ENCODE assay signal across 19 cellular contexts in the genomic region with DNA sequence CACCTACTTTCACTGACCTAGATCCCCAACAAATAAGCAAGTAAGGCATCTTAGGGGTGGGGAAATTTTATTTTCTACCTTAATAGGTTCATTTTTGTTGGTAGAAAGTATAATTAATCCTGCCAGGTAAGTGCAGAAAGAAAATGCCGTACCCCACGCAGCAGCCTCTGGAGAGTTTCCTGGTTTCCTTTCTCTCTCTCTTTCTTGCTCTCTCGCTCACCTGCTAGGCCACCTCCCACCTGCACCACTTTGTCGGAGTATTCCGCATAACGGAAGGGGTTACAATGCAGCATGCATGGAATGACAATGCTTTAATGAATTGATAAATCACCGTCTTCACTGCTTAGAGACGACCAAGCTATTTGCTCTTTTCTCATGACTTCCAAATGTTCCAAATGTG.
DNase-seq lines count a peak whose midpoint lies in the region; ATAC-seq, FAIRE-seq and TF ChIP-seq lines count a peak whose summit lies in the region.
"Had no signal": no experiment of that assay in that cellular context is flagged by ENCODE, and none has a peak within 500 bp of the region (broad histone marks: within the 10 kb centered on the region; RNA-seq: fewer than 3 reads in every experiment).

No MANE protein-coding gene starts in this region.

- ATAC-seq in heart right ventricle (no peak), GM19035 (IDR thresholded peaks at IDR 0.05; ENCODE audit: unreplicated experiment) (no peak)
- ATAC-seq: A549, K562 had no signal

- peaks cover 12% of the 10 kb centered on the region for H3K4me1 Mint-ChIP-seq in Caco-2 (ENCODE audit: low read depth, unreplicated experiment)

- H3K27ac ChIP-seq in cingulate gyrus (ENCODE audit: low read depth, low read length), result peak overlapping the region; percentile 56
- H3K27ac ChIP-seq in esophagus muscularis mucosa (replicated peaks in 1 of 4), result no peak overlapping the region
- H3K27ac ChIP-seq in heart right ventricle, result no peak overlapping the region
- H3K27ac ChIP-seq: 22Rv1, A549, C4-2B, HL-60 had no signal

- H3K27me3 Mint-ChIP-seq in Caco-2 (ENCODE audit: insufficient read depth, unreplicated experiment), result no peaks in the 10 kb centered on the region
- H3K27me3 Mint-ChIP-seq: CD4-positive, alpha-beta T cell had no signal

- H3K4me3 ChIP-seq in Caco-2 (ENCODE audit: low read depth, low read length), result no peak overlapping the region
- no peak overlapping the region for H3K4me3 ChIP-seq in esophagus muscularis mucosa
- no peak overlapping the region for H3K4me3 ChIP-seq in heart right ventricle
- H3K4me3 ChIP-seq: A549, HAP-1, K562 had no signal

- POLR2A ChIA-PET in Caco-2 (lab: Charles Lee), result no interaction called here

- H3K36me3 Mint-ChIP-seq in Caco-2 (ENCODE audit: insufficient read depth, unreplicated experiment), result peaks cover 4% of the 10 kb centered on the region

- WGBS in esophagus muscularis mucosa, result 71% methylated on average over 8 of the region's 8 CpGs
- WGBS in heart right ventricle, 2 donors, result 77 to 78% methylated on average over 8 of the region's 8 CpGs

- intact Hi-C loops in Caco-2 (cut with micrococcal nuclease; ENCODE audit: unreplicated experiment) (no loop called here), esophagus muscularis mucosa (cut with DNase I) (no loop called here), heart right ventricle (cut with DNase I) (no loop called here)

- TF ChIP-seq CTCF in Caco-2 (IDR thresholded peaks at IDR 0.05; ENCODE audit: insufficient read depth in 1 of 2, low read depth in 1 of 2, low read length in 1 of 2, severe bottlenecking in 1 of 2, unreplicated experiment in 1 of 2) (no peak), esophagus muscularis mucosa (IDR thresholded peaks at IDR 0.05) (no peak), heart right ventricle (IDR thresholded peaks at IDR 0.05) (no peak)

- peak; percentile 37 for FAIRE-seq in urothelium cell line (lab: Jason Lieb, UNC)
- FAIRE-seq: A549, K562 had no signal

- in situ Hi-C loops in KBM-7 (cut with MboI; ENCODE audit: low pct_unique_long_range_greater_than_20kb, low sequenced_read_pairs), result no loop called here

- no peaks in the 10 kb centered on the region for H3K9me3 ChIP-seq in Caco-2
- no peaks in the 10 kb centered on the region for H3K9me3 ChIP-seq in esophagus muscularis mucosa
- no peaks in the 10 kb centered on the region for H3K9me3 ChIP-seq in heart right ventricle
- H3K9me3 ChIP-seq: A549, HAP-1 had no signal

- no peaks in the 10 kb centered on the region for H3K9me3 Mint-ChIP-seq in Caco-2 (ENCODE audit: unreplicated experiment)
- H3K9me3 Mint-ChIP-seq: CD4-positive, alpha-beta T cell had no signal

- no peak overlapping the region for H3K4me3 Mint-ChIP-seq in Caco-2 (ENCODE audit: unreplicated experiment)
- H3K4me3 Mint-ChIP-seq: CD4-positive, alpha-beta T cell had no signal

- CTCF ChIA-PET in Caco-2 (lab: Charles Lee), result no interaction called here

- no peaks in the 10 kb centered on the region for H3K27me3 ChIP-seq in Caco-2 (replicated peaks; ENCODE audit: control insufficient read depth, insufficient read depth, low read length)
- H3K27me3 ChIP-seq in esophagus muscularis mucosa, result no peaks in the 10 kb centered on the region
- H3K27me3 ChIP-seq in heart right ventricle, result no peaks in the 10 kb centered on the region

- H3K27ac Mint-ChIP-seq in Caco-2 (ENCODE audit: unreplicated experiment), result peak overlapping the region; percentile 43
- H3K27ac Mint-ChIP-seq: CD4-positive, alpha-beta T cell had no signal

- BruUV-seq in Caco-2 (replicated peaks; lab: Mats Ljungman, UMichigan), result no TSS peak

- no peak for TF ChIP-seq POLR2A in esophagus muscularis mucosa (IDR thresholded peaks at IDR 0.05; ENCODE audit: low read depth)

- no peak for TF ChIP-seq EP300 in esophagus muscularis mucosa (IDR thresholded peaks at IDR 0.05)

- no peaks in the 10 kb centered on the region for H3K4me1 ChIP-seq in Caco-2
- H3K4me1 ChIP-seq in esophagus muscularis mucosa, result no peaks in the 10 kb centered on the region
- H3K4me1 ChIP-seq in heart right ventricle, result peaks cover 0 to 8% (median 0%) of the 10 kb centered on the region in 9 donors
- H3K4me1 ChIP-seq: A549, HAP-1 had no signal

- H3K36me3 ChIP-seq in Caco-2 (ENCODE audit: control insufficient read depth, insufficient read depth, low read length) (no peaks in the 10 kb centered on the region), esophagus muscularis mucosa (peaks cover 0 to 29% (median 4%) of the 10 kb centered on the region in 4 donors), heart right ventricle (no peaks in the 10 kb centered on the region)
- H3K36me3 ChIP-seq: HAP-1 had no signal

- DNase-seq in Caco-2 (no peak), esophagus muscularis mucosa (ENCODE audit: extremely low spot score) (peak; percentile 81), urothelium cell line (ENCODE audit: low spot score) (no peak), KBM-7 (no peak), heart right ventricle (no peak)
- DNase-seq: AML-193; CD4-positive, alpha-beta T cell; DMS153; DMS79 treated with DMSO at 0.1 percent for 48 hours; GF-D8; IMR-90 had no signal
